In genomic region chr11:67395555-67396257, GRCh38 we compare ENCODE assay signal across 1 cellular context.
TF ChIP-seq lines count a peak whose summit lies in the region.

No MANE protein-coding gene starts in this region.

TF ChIP-seq in IMR-90, 13 proteins besides CTCF, POLR2A, EP300 and RAD21:
- TF ChIP-seq CEBPB (IDR thresholded peaks at IDR 0.05; ENCODE audit: low read depth, low read length), result no peak
- peak; percentile 67 for TF ChIP-seq MAFK (IDR thresholded peaks at IDR 0.05; ENCODE audit: low read depth, low read length)
- no peak for TF ChIP-seq CHD1 (IDR thresholded peaks at IDR 0.05; ENCODE audit: low read depth, low read length)
